28 cellular contexts compared by ENCODE assay signal in the genomic region with DNA sequence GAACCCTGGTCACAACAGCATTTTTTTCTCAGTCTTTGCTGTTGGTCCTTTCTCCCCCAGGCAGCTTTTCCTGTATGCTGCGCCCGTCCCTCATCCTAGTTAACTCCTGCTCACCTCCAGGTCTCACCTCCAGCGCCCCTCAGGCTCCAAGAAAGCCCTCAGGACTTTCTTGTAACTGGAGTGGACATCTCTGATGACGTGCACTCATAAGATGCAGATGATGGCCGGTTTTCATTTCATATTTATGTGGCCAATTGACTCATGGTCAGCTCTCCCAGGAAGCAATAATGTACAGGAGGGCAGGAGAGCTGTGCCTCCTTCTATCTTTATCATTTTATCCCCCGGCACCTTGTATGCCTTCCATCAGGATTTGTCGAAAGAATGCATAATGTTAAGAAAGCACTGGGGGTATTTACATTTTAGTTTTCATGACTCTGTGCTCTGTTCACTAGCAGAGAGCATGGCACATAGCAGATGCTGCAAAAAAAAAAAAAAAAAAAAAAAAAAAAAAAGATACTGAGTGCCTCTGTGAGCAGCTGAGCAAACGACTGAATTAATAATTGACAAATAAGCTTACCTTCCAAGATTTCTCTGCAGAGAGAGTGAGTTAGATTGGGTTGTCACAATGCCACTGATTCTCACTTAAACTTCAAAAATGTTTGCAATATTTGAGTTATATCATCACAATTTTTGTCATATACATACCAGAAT.
A peak's percentile ranks its signal among the peaks of the same experiment; 100 is the strongest.
DNase-seq lines count a peak whose midpoint lies in the region; ATAC-seq, FAIRE-seq and TF ChIP-seq lines count a peak whose summit lies in the region.
"Had no signal": no experiment of that assay in that cellular context is flagged by ENCODE, and none has a peak within 500 bp of the region (broad histone marks: within the 10 kb centered on the region; RNA-seq: fewer than 3 reads in every experiment).

No MANE protein-coding gene starts in this region.

- RAD21 ChIA-PET in GM12878 (lab: Charles Lee; ENCODE audit: unreplicated experiment): interaction anchor here (0.7 to 1.7 kb wide), 4 partner anchors 12 to 1514 kb away, joined by 3 to 5 read pairs (median 4); no protein-coding TSS in a partner anchor

- ATAC-seq in A549: no peak
- no peak for ATAC-seq in GM12878
- peak; percentile 85 to 89 (median 86) for ATAC-seq in pancreas
- ATAC-seq in HG03025 (IDR thresholded peaks at IDR 0.05; ENCODE audit: low FRiP score, unreplicated experiment): no peak
- ATAC-seq in foreskin keratinocyte: no peak
- ATAC-seq: PC-3 had no signal

- no peak overlapping the region for H2AFZ ChIP-seq in GM12878 (ENCODE audit: control insufficient read depth, low read depth, low read length)

- no TSS peak for BruUV-seq in GM12878 (replicated peaks; lab: Mats Ljungman, UMichigan)

- intact Hi-C loops in GM12878 (cut with micrococcal nuclease; ENCODE audit: unreplicated experiment) (loop anchor here (1.0 to 10.0 kb wide), 3 partner anchors 425 to 1091 kb away; no protein-coding TSS in a partner anchor), pancreas (cut with DNase I) (loop anchor here in 2 of 3 donors (5.0 kb wide), 2 partner anchors 423 to 543 kb away; no protein-coding TSS in a partner anchor)

- no peak for TF ChIP-seq CTCF in A549 (IDR thresholded peaks at IDR 0.05)
- no peak for TF ChIP-seq CTCF in GM12878 (IDR thresholded peaks at IDR 0.05 in 2 of 3, conservative IDR thresholded peaks at IDR 0.05 in 1 of 3; ENCODE audit: control insufficient read depth in 2 of 3, extremely low read depth in 1 of 3, insufficient read depth in 1 of 3, low read depth in 3 of 3, low read length in 3 of 3)
- no peak for TF ChIP-seq CTCF in pancreas (IDR thresholded peaks at IDR 0.05)
- TF ChIP-seq CTCF in foreskin keratinocyte (conservative IDR thresholded peaks at IDR 0.05): no peak

- TF ChIP-seq EP300 in A549 (IDR thresholded peaks at IDR 0.05) (no peak), GM12878 (IDR thresholded peaks at IDR 0.05; ENCODE audit: borderline replicate concordance in 1 of 2, control insufficient read depth in 1 of 2, low read depth in 2 of 2, low read length in 2 of 2) (no peak)

- H3K27me3 ChIP-seq in GM12878 (replicated peaks in 1 of 2; ENCODE audit: control insufficient read depth in 2 of 2, insufficient read depth in 2 of 2, low read length in 1 of 2): no peaks in the 10 kb centered on the region
- no peaks in the 10 kb centered on the region for H3K27me3 ChIP-seq in pancreas
- no peaks in the 10 kb centered on the region for H3K27me3 ChIP-seq in foreskin keratinocyte
- H3K27me3 ChIP-seq: BLaER1 treated with 17β-estradiol and CSF1 and Interleukin-3, amounts not matched to agents 10 nM and 100 nM had no signal

- in situ Hi-C loops in GM12878 (cut with MboI): loop anchor here (5.0 to 25.0 kb wide), 4 partner anchors 423 to 1083 kb away; no protein-coding TSS in a partner anchor

- SMC1A ChIA-PET in GM12878 (lab: Charles Lee; ENCODE audit: uncharacterized antibody, unreplicated experiment): interaction anchor here (0.6 to 1.6 kb wide), 5 partner anchors 14 to 542 kb away, joined by 3 to 7 read pairs (median 3); no protein-coding TSS in a partner anchor

- H3K9me3 ChIP-seq in A549 (no peaks in the 10 kb centered on the region), GM12878 (replicated peaks; ENCODE audit: control insufficient read depth, insufficient read depth, low read length) (no peaks in the 10 kb centered on the region), pancreas (no peaks in the 10 kb centered on the region)
- H3K9me3 ChIP-seq: BLaER1 treated with 17β-estradiol and CSF1 and Interleukin-3, amounts not matched to agents 10 nM and 100 nM; SK-N-SH had no signal

- FAIRE-seq in A549 (lab: Jason Lieb, UNC) (no peak), GM12878 (lab: Jason Lieb, UNC) (no peak), pancreas (lab: Jason Lieb, UNC) (no peak)
- FAIRE-seq: GM12892, GM19239, H1 had no signal

- no peak for DNase-seq in A549 (ENCODE audit: low read depth in 1 of 2, low spot score in 1 of 2)
- DNase-seq in DMS53 treated with DMSO at 0.1 percent for 48 hours (lab: John Stamatoyannopoulos, UW; ENCODE audit: unreplicated experiment): peak; percentile 83
- no peak for DNase-seq in GM12878 (ENCODE audit: low read depth, low spot score)
- DNase-seq in pancreas: no peak
- DNase-seq in foreskin keratinocyte: no peak
- DNase-seq in activated CD8-positive, alpha-beta memory T cell treated with anti-CD3 and anti-CD28 coated beads, Interleukin-2, amount 50 U/mL, for 48 hours: no peak
- DNase-seq: AML-193; CD4-positive, alpha-beta memory T cell; COR-L47; DMS79 treated with DMSO at 0.1 percent for 48 hours; GF-D8; HCEC 1CT; MM.1S; NCI-H1048; NCI-H1436 treated with DMSO at 0.1 percent for 48 hours; NCI-H2029 treated with DMSO at 0.1 percent for 48 hours; NCI-H345; NCI-H510A treated with DMSO at 0.1 percent for 48 hours; NCI-H748 treated with DMSO at 0.1 percent for 48 hours; PC-3; SK-N-SH; SW 1271 had no signal

- H3K4me1 ChIP-seq in A549 (peaks cover 11% of the 10 kb centered on the region; the same call in 2 of the 3 replicates), GM12878 (ENCODE audit: control insufficient read depth, insufficient read depth, low read length) (no peaks in the 10 kb centered on the region), pancreas (peaks cover 3 to 12% (median 9%) of the 10 kb centered on the region in 3 donors), foreskin keratinocyte (no peaks in the 10 kb centered on the region)

- TF ChIP-seq POLR2A in A549 (IDR thresholded peaks at IDR 0.05; ENCODE audit: low read length): no peak
- no peak for TF ChIP-seq POLR2A in GM12878 (IDR thresholded peaks at IDR 0.05; ENCODE audit: low read depth, low read length)

- CTCF ChIA-PET in A549 (lab: Yijun Ruan, JAX) (interaction anchor here (0.6 to 1.9 kb wide), 18 partner anchors 9 to 1536 kb away, joined by 3 to 6 read pairs (median 3); a partner anchor contains a TSS), GM12878 (lab: Yijun Ruan, JAX) (interaction anchor here (0.6 to 2.5 kb wide), 11 partner anchors 14 to 550 kb away, joined by 3 to 17 read pairs (median 6); a partner anchor contains a TSS)

- H3K27ac ChIP-seq in A549 (no peak overlapping the region), GM12878 (ENCODE audit: control insufficient read depth, insufficient read depth) (no peak overlapping the region), pancreas (peak overlapping the region in 1 of 4 donors; percentile 41), foreskin keratinocyte (no peak overlapping the region)
- H3K27ac ChIP-seq: BLaER1 treated with 17β-estradiol and CSF1 and Interleukin-3, amounts not matched to agents 10 nM and 100 nM; KMS-11 had no signal

- WGBS in A549 (ENCODE audit: missing lambda C conversion rate): 28% methylated on average over 8 of the region's 8 CpGs
- 28% methylated on average over 8 of the region's 8 CpGs for WGBS in GM12878 (ENCODE audit: insufficient coverage, insufficient replicate concordance, low lambda C conversion rate, missing lambda C conversion rate)
- WGBS in pancreas, 2 donors: 45 to 46% methylated on average over 8 of the region's 8 CpGs

- H3K79me2 ChIP-seq in GM12878 (ENCODE audit: control insufficient read depth, insufficient read depth, low read length): no peaks in the 10 kb centered on the region

- H4K20me1 ChIP-seq in GM12878 (ENCODE audit: control insufficient read depth, insufficient read depth): no peaks in the 10 kb centered on the region
- H4K20me1 ChIP-seq: BLaER1 treated with 17β-estradiol and CSF1 and Interleukin-3, amounts not matched to agents 10 nM and 100 nM had no signal

- H3K4me2 ChIP-seq in A549: 0 out of 3 replicates have a peak overlapping the region, but pooled peaks have one; percentile 20
- H3K4me2 ChIP-seq in GM12878 (ENCODE audit: control insufficient read depth, insufficient read depth): no peak overlapping the region
- H3K4me2 ChIP-seq: BLaER1 treated with 17β-estradiol and CSF1 and Interleukin-3, amounts not matched to agents 10 nM and 100 nM; KMS-11; SK-N-SH had no signal

- H3K4me3 ChIP-seq in A549 (no peak overlapping the region), GM12878 (no peak overlapping the region), pancreas (no peak overlapping the region)
- H3K4me3 ChIP-seq: BLaER1 treated with 17β-estradiol and CSF1 and Interleukin-3, amounts not matched to agents 10 nM and 100 nM had no signal

- TF ChIP-seq RAD21 in A549 (conservative IDR thresholded peaks at IDR 0.05 in 1 of 2, IDR thresholded peaks at IDR 0.05 in 1 of 2): no peak
- TF ChIP-seq RAD21 in GM12878 (IDR thresholded peaks at IDR 0.05; ENCODE audit: insufficient read depth, low read depth, low read length): no peak

- H3K9ac ChIP-seq in GM12878 (ENCODE audit: control insufficient read depth, insufficient read depth, low read length): no peak overlapping the region
- H3K9ac ChIP-seq: BLaER1 treated with 17β-estradiol and CSF1 and Interleukin-3, amounts not matched to agents 10 nM and 100 nM; KMS-11; SK-N-SH had no signal

- H3K36me3 ChIP-seq in GM12878 (ENCODE audit: control insufficient read depth in 2 of 2, insufficient read depth in 2 of 2, low read length in 1 of 2): no peaks in the 10 kb centered on the region
- H3K36me3 ChIP-seq in pancreas: no peaks in the 10 kb centered on the region
- H3K36me3 ChIP-seq: BLaER1 treated with 17β-estradiol and CSF1 and Interleukin-3, amounts not matched to agents 10 nM and 100 nM had no signal

- POLR2A ChIA-PET in A549 (lab: Yijun Ruan, JAX) (interaction anchor here (1.1 kb wide), 1 partner anchor 423 kb away, joined by 6 read pairs; no protein-coding TSS in a partner anchor), GM12878 (lab: Charles Lee) (no interaction called here)

TF ChIP-seq in A549, 52 proteins besides CTCF, POLR2A, EP300 and RAD21 (continues in another document):
- no peak for TF ChIP-seq SMC3 (IDR thresholded peaks at IDR 0.05)
- TF ChIP-seq EHF (CRISPR knock-in tag; IDR thresholded peaks at IDR 0.05): no peak
- no peak for TF ChIP-seq SREBF2 (IDR thresholded peaks at IDR 0.05)
- TF ChIP-seq ZSCAN20 (CRISPR knock-in tag; IDR thresholded peaks at IDR 0.05): no peak
- TF ChIP-seq CBX2 (IDR thresholded peaks at IDR 0.05; ENCODE audit: borderline replicate concordance, low read depth): no peak
- TF ChIP-seq CBX8 (IDR thresholded peaks at IDR 0.05): no peak
- TF ChIP-seq CHD4 (IDR thresholded peaks at IDR 0.05; ENCODE audit: borderline replicate concordance): no peak

TF ChIP-seq in GM12878, 131 proteins besides CTCF, POLR2A, EP300 and RAD21 (continues in another document):
- TF ChIP-seq FOS (IDR thresholded peaks at IDR 0.05; ENCODE audit: borderline replicate concordance, extremely low read depth, insufficient read length): no peak
- TF ChIP-seq, protein P1, sequence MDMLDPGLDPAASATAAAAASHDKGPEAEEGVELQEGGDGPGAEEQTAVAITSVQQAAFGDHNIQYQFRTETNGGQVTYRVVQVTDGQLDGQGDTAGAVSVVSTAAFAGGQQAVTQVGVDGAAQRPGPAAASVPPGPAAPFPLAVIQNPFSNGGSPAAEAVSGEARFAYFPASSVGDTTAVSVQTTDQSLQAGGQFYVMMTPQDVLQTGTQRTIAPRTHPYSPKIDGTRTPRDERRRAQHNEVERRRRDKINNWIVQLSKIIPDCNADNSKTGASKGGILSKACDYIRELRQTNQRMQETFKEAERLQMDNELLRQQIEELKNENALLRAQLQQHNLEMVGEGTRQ (IDR thresholded peaks at IDR 0.05; ENCODE audit: borderline replicate concordance, low read depth, low read length): no peak

Comparison
In these comparisons a context has a peak if more than half of its experiments do, and no peak if none do; other contexts are left out.
1. ATAC-seq: peak in pancreas (4 of 4); none in A549 (0 of 2), GM12878 (single experiment), HG03025 (single experiment) and foreskin keratinocyte (single experiment).